18 cellular contexts compared by ENCODE assay signal in genomic region chr18:23721711-23722479, GRCh38. TPM values are rescaled to one million over a fixed set of nuclear protein-coding genes. Genes with fewer than 3 reads are reported as not detected.
DNase-seq lines count a peak whose midpoint lies in the region; ATAC-seq and TF ChIP-seq lines count a peak whose summit lies in the region.
"Had no signal": no experiment of that assay in that cellular context is flagged by ENCODE, and none has a peak within 500 bp of the region (broad histone marks: within the 10 kb centered on the region; RNA-seq: fewer than 3 reads in every experiment).

No MANE protein-coding gene starts in this region.

- no peaks in the 10 kb centered on the region for H3K36me3 ChIP-seq in mesodermal cell (ENCODE audit: control insufficient read depth, insufficient read depth, low read length)
- H3K36me3 ChIP-seq: heart left ventricle, prostate gland, thyroid gland had no signal

- H3K9me3 ChIP-seq in mesodermal cell (ENCODE audit: control insufficient read depth, low read length) = peaks cover 2% of the 10 kb centered on the region
- H3K9me3 ChIP-seq: body of pancreas, heart left ventricle, prostate gland, thyroid gland had no signal

- H3K4me3 ChIP-seq in LNCaP clone FGC (ENCODE audit: low read depth, low read length) = no peak overlapping the region
- no peak overlapping the region for H3K4me3 ChIP-seq in astrocyte of the spinal cord (ENCODE audit: low read depth, low read length)
- H3K4me3 ChIP-seq in mesodermal cell (ENCODE audit: extremely low read depth, insufficient read depth, low read length, poor library complexity, severe bottlenecking) = no peak overlapping the region
- H3K4me3 ChIP-seq: body of pancreas, heart left ventricle, prostate gland, thyroid gland had no signal

- WGBS in mesodermal cell (ENCODE audit: insufficient coverage in 2 of 2), 2 experiments = 47 to 60% methylated on average over 2 to 3 of the region's 4 CpGs

- peak overlapping the region; percentile 51 for H3K27ac ChIP-seq in mesodermal cell (ENCODE audit: low read depth, low read length, severe bottlenecking)
- H3K27ac ChIP-seq: body of pancreas, C4-2B, prostate gland, thyroid gland had no signal

- no peak for TF ChIP-seq CTCF in LNCaP clone FGC (IDR thresholded peaks at IDR 0.05; ENCODE audit: control insufficient read depth, extremely low read depth, insufficient read depth)
- no peak for TF ChIP-seq CTCF in astrocyte of the spinal cord (IDR thresholded peaks at IDR 0.05; ENCODE audit: low read depth, low read length)

- peaks cover 34% of the 10 kb centered on the region for H3K4me1 ChIP-seq in mesodermal cell (ENCODE audit: control insufficient read depth, insufficient read depth, low read length, poor library complexity, severe bottlenecking)
- H3K4me1 ChIP-seq: prostate gland, thyroid gland had no signal

- in situ Hi-C loops in astrocyte of the spinal cord (cut with HindIII; ENCODE audit: low sequenced_read_pairs) = no loop called here

- DNase-seq in D341Med (ENCODE audit: low spot score) (peak; percentile 58), LNCaP clone FGC (ENCODE audit: low read depth) (peak; percentile 42), astrocyte of the spinal cord (ENCODE audit: low read depth, low spot score) (peak; percentile 7), Ammon's horn (ENCODE audit: low spot score) (no peak)
- no peak for DNase-seq in stimulated activated CD4-positive, alpha-beta T cell treated with anti-CD3 and anti-CD28 coated beads, Interleukin-2, amount 100 ng/mL, for 24 hours
- DNase-seq: activated CD8-positive, alpha-beta memory T cell treated with anti-CD3 and anti-CD28 coated beads for 24 hours; activated effector memory CD4-positive, alpha-beta T cell treated with anti-CD3 and anti-CD28 coated beads, Interleukin-2, amount 50 U/mL, for 16 hours; body of pancreas; GDM1; heart left ventricle; kidney glomerular epithelial cell; NCI-H1436 treated with DMSO at 0.1 percent for 48 hours; thyroid gland had no signal

- no peak for ATAC-seq in HG02759 (IDR thresholded peaks at IDR 0.05; ENCODE audit: unreplicated experiment)
- no peak for ATAC-seq in GM18498 (IDR thresholded peaks at IDR 0.05; ENCODE audit: unreplicated experiment)
- ATAC-seq: body of pancreas, heart left ventricle had no signal

RNA-seq across cellular contexts. Expression of gene LAMA3, which starts 32.6 kb away (rescaled TPM):
- polyA plus RNA-seq in mesodermal cell (2013, experiment 1 of 2) = 0.52 TPM
- 0.05 TPM for polyA plus RNA-seq in mesodermal cell (2013, experiment 2 of 2)

RNA-seq across cellular contexts. Expression of gene ANKRD29, which starts 59.2 kb away (rescaled TPM):
- 0.88 TPM for polyA plus RNA-seq in mesodermal cell (2013, experiment 1 of 2)
- polyA plus RNA-seq in mesodermal cell (2013, experiment 2 of 2) = 0.30 TPM

Comparison
In these comparisons a context has a peak if more than half of its experiments do, and no peak if none do; other contexts are left out.
1. DNase-seq: peak in D341Med (single experiment), LNCaP clone FGC (single experiment) and astrocyte of the spinal cord (single experiment); none in Ammon's horn (single experiment) and stimulated activated CD4-positive, alpha-beta T cell treated with anti-CD3 and anti-CD28 coated beads, Interleukin-2, amount 100 ng/mL, for 24 hours (0 of 2).